ENCODE assay signal across 25 cellular contexts in genomic region chr10:7162331-7162730, GRCh38.
DNase-seq lines count a peak whose midpoint lies in the region; ATAC-seq and TF ChIP-seq lines count a peak whose summit lies in the region.
"Had no signal": no experiment of that assay in that cellular context is flagged by ENCODE, and none has a peak within 500 bp of the region (broad histone marks: within the 10 kb centered on the region; RNA-seq: fewer than 3 reads in every experiment).

No MANE protein-coding gene starts in this region.

- no peak overlapping the region for H3K4me2 ChIP-seq in BLaER1

- H3K27ac ChIP-seq in BLaER1, result peak overlapping the region; percentile 55
- H3K27ac ChIP-seq in skeletal muscle tissue (ENCODE audit: low read depth, low read length), result peak overlapping the region; percentile 6
- H3K27ac ChIP-seq: C4-2B, GM23248, SJSA1 had no signal

- H3K27me3 ChIP-seq in BLaER1 (no peaks in the 10 kb centered on the region), skeletal muscle tissue (ENCODE audit: control insufficient read depth in 3 of 3, insufficient read depth in 3 of 3, low read length in 3 of 3) (no peaks in the 10 kb centered on the region)
- H3K27me3 ChIP-seq: SJSA1 had no signal

- H4K20me1 ChIP-seq in BLaER1, result no peaks in the 10 kb centered on the region

- H3K27me3 Mint-ChIP-seq in CD14-positive monocyte (ENCODE audit: low read depth in 3 of 3), result peaks cover 0 to 1% (median 1%) of the 10 kb centered on the region in 3 donors
- H3K27me3 Mint-ChIP-seq: CD8-positive, alpha-beta memory T cell had no signal

- H3K36me3 Mint-ChIP-seq in CD14-positive monocyte, result peaks cover 62 to 65% of the 10 kb centered on the region in 2 donors

- intact Hi-C loops in CD14-positive monocyte (cut with micrococcal nuclease), result no loop called here

- H3K4me1 ChIP-seq in BLaER1 (peaks cover 37% of the 10 kb centered on the region), skeletal muscle tissue (ENCODE audit: control insufficient read depth in 3 of 3, insufficient read depth in 3 of 3, low read length in 3 of 3) (no peaks in the 10 kb centered on the region)
- H3K4me1 ChIP-seq: SJSA1 had no signal

- TF ChIP-seq CTCF in CD14-positive monocyte (IDR thresholded peaks at IDR 0.05), result no peak

- peaks cover 88% of the 10 kb centered on the region for H3K36me3 ChIP-seq in BLaER1
- H3K36me3 ChIP-seq in skeletal muscle tissue (ENCODE audit: control insufficient read depth in 3 of 3, insufficient read depth in 3 of 3, low read length in 3 of 3), result peaks cover 14 to 26% (median 20%) of the 10 kb centered on the region in 3 donors
- H3K36me3 ChIP-seq: SJSA1 had no signal

- DNase-seq in CD14-positive monocyte (ENCODE audit: low spot score), result no peak
- peak; percentile 45 for DNase-seq in cerebellum (ENCODE audit: low spot score)
- no peak for DNase-seq in midbrain (lab: John Stamatoyannopoulos, UW)
- DNase-seq in NCI-H2081 treated with DMSO at 0.1 percent for 48 hours (lab: John Stamatoyannopoulos, UW), result no peak
- DNase-seq in activated CD4-positive, alpha-beta T cell treated with anti-CD3 and anti-CD28 coated beads for 4 hours, result no peak
- DNase-seq: CD8-positive, alpha-beta memory T cell; DMS79 treated with DMSO at 0.1 percent for 48 hours; GM23248; H7; Kasumi-1; MV-4-11; NCI-H1105; NCI-H1436 treated with DMSO at 0.1 percent for 48 hours; NCI-H1930; NCI-H446; NCI-H524 treated with DMSO at 0.1 percent for 48 hours; NCI-H774; NK-92 treated with Interleukin-12 subunit alpha and Interleukin-12 subunit beta, amount 100 ng/mL, for 24 hours; PC-3 had no signal

- H3K9me3 Mint-ChIP-seq in CD14-positive monocyte, result no peaks in the 10 kb centered on the region
- H3K9me3 Mint-ChIP-seq: CD8-positive, alpha-beta memory T cell had no signal

- H3K4me3 Mint-ChIP-seq in CD14-positive monocyte, result no peak overlapping the region
- H3K4me3 Mint-ChIP-seq: CD8-positive, alpha-beta memory T cell had no signal

- peaks cover 7% of the 10 kb centered on the region for H3K4me1 Mint-ChIP-seq in CD14-positive monocyte

- peak overlapping the region in 4 of 7 donors; percentile 5 to 58 (median 38) for H3K27ac Mint-ChIP-seq in CD14-positive monocyte

- H3K4me3 ChIP-seq in BLaER1 (no peak overlapping the region), skeletal muscle tissue (ENCODE audit: low read length in 3 of 3) (no peak overlapping the region)
- H3K4me3 ChIP-seq: GM23248, K562, SJSA1 had no signal

- no peaks in the 10 kb centered on the region for H3K9me3 ChIP-seq in BLaER1
- H3K9me3 ChIP-seq in skeletal muscle tissue (ENCODE audit: control insufficient read depth in 3 of 3, low read length in 3 of 3), result no peaks in the 10 kb centered on the region
- H3K9me3 ChIP-seq: SJSA1 had no signal

- ATAC-seq in HG02678 (IDR thresholded peaks at IDR 0.05; ENCODE audit: unreplicated experiment), result no peak
- ATAC-seq: K562, PC-3 had no signal

- H3K9ac ChIP-seq in BLaER1, result no peak overlapping the region
- no peak overlapping the region for H3K9ac ChIP-seq in skeletal muscle tissue (ENCODE audit: low read depth in 1 of 3, low read length in 3 of 3)
- H3K9ac ChIP-seq: GM23248 had no signal
